Comparison of ENCODE assay signal across 13 cellular contexts in the genomic region with DNA sequence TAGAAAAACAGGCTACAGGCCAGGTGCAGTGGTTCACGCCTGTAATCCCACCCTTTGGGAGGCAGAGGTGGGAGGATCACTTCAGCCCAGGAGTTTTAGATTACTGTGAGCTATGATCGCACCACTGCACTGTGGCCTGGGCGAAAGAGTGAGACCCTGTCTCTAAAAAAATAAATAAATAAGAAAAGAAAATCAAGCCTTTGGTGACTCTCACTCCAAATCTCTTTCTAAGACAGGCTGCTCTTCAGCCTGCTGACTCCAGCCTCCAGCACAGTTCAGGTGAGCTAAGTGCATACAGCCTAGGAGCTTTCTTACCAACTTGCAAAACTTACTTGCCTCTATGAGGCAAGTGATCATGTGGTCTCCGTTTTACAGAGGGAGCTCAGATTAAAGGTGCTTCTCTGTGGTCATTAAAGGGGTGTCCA. TPM values are rescaled to one million over a fixed set of nuclear protein-coding genes. Genes with fewer than 3 reads are reported as not detected.
DNase-seq lines count a peak whose midpoint lies in the region; ATAC-seq and TF ChIP-seq lines count a peak whose summit lies in the region.
"Had no signal": no experiment of that assay in that cellular context is flagged by ENCODE, and none has a peak within 500 bp of the region (broad histone marks: within the 10 kb centered on the region; RNA-seq: fewer than 3 reads in every experiment).

No MANE protein-coding gene starts in this region.

- peaks cover 90% of the 10 kb centered on the region for H3K4me1 ChIP-seq in Panc1 (ENCODE audit: control insufficient read depth, insufficient read depth, low read length)
- peaks cover 61 to 67% of the 10 kb centered on the region in 2 donors for H3K4me1 ChIP-seq in duodenal mucosa (ENCODE audit: control insufficient read depth in 1 of 2, insufficient read depth in 2 of 2, low read length in 2 of 2)
- H3K4me1 ChIP-seq in right lobe of liver: peaks cover 3 to 47% (median 27%) of the 10 kb centered on the region in 4 donors

- H3K27me3 ChIP-seq in Panc1 (ENCODE audit: control insufficient read depth, insufficient read depth, low read length) (no peaks in the 10 kb centered on the region), duodenal mucosa (ENCODE audit: control insufficient read depth in 1 of 2, insufficient read depth in 2 of 2, low read length in 2 of 2) (peaks cover 0 to 6% of the 10 kb centered on the region in 2 donors), right lobe of liver (no peaks in the 10 kb centered on the region), MG63 (no peaks in the 10 kb centered on the region)

- H3K4me1 Mint-ChIP-seq in type B pancreatic cell (ENCODE audit: unreplicated experiment): peaks cover 25% of the 10 kb centered on the region

- H3K9ac ChIP-seq in duodenal mucosa (ENCODE audit: low read depth in 1 of 2, low read length in 2 of 2): peak overlapping the region; percentile 74 to 76

- in situ Hi-C loops in Panc1 (cut with HindIII; ENCODE audit: low pct_unique_long_range_greater_than_20kb, low sequenced_read_pairs): no loop called here

- no peaks in the 10 kb centered on the region for H3K36me3 Mint-ChIP-seq in type B pancreatic cell

- no peak for ATAC-seq in Panc1
- peak; percentile 0 to 10 (median 1) for ATAC-seq in right lobe of liver
- no peak for ATAC-seq in HG03520 (IDR thresholded peaks at IDR 0.05; ENCODE audit: unreplicated experiment)

- H3K27ac ChIP-seq in Panc1 (ENCODE audit: low read length) (peak overlapping the region; percentile 100), duodenal mucosa (ENCODE audit: low read depth, low read length) (no peak overlapping the region), right lobe of liver (peak overlapping the region; percentile 63 to 86 (median 81))

- H3K9me3 ChIP-seq in Panc1 (ENCODE audit: control insufficient read depth, insufficient read depth, low read depth, low read length): no peaks in the 10 kb centered on the region
- no peaks in the 10 kb centered on the region for H3K9me3 ChIP-seq in duodenal mucosa (ENCODE audit: control insufficient read depth in 1 of 2, low read length in 2 of 2)
- H3K9me3 ChIP-seq in right lobe of liver: no peaks in the 10 kb centered on the region
- H3K9me3 ChIP-seq in MG63: no peaks in the 10 kb centered on the region

- H3K36me3 ChIP-seq in Panc1 (ENCODE audit: control insufficient read depth, insufficient read depth, low read length) (no peaks in the 10 kb centered on the region; the same call in 1 of the 2 replicates), duodenal mucosa (ENCODE audit: control insufficient read depth in 1 of 2, insufficient read depth in 2 of 2, low read length in 2 of 2) (no peaks in the 10 kb centered on the region), right lobe of liver (no peaks in the 10 kb centered on the region), MG63 (no peaks in the 10 kb centered on the region; the same call in 1 of the 2 replicates)

- H3K4me3 Mint-ChIP-seq in type B pancreatic cell: peak overlapping the region; percentile 23
- H3K4me3 Mint-ChIP-seq: activated naive CD4-positive, alpha-beta T cell treated with anti-CD3 and anti-CD28 coated beads for 36 hours had no signal

- CTCF ChIA-PET in Panc1 (lab: Charles Lee): no interaction called here

- POLR2A ChIA-PET in Panc1 (lab: Charles Lee): no interaction called here

- no peaks in the 10 kb centered on the region for H3K9me3 Mint-ChIP-seq in type B pancreatic cell
- H3K9me3 Mint-ChIP-seq: activated naive CD4-positive, alpha-beta T cell treated with anti-CD3 and anti-CD28 coated beads for 36 hours had no signal

- whole genome bisulfite sequencing in right lobe of liver (ENCODE audit: insufficient coverage, low coverage, low lambda C conversion rate, missing lambda C conversion rate): 24% methylated on average over 4 of the region's 4 CpGs

- TF ChIP-seq CTCF in Panc1 (IDR thresholded peaks at IDR 0.05) (no peak), right lobe of liver (IDR thresholded peaks at IDR 0.05) (no peak), type B pancreatic cell (conservative IDR thresholded peaks at IDR 0.05) (no peak)

- BruUV-seq in Panc1 (replicated peaks; lab: Mats Ljungman, UMichigan): no TSS peak

- H3K27ac Mint-ChIP-seq in type B pancreatic cell: no peak overlapping the region
- H3K27ac Mint-ChIP-seq: activated naive CD4-positive, alpha-beta T cell treated with anti-CD3 and anti-CD28 coated beads for 36 hours had no signal

- DNase-seq in Panc1 (ENCODE audit: low read depth, low spot score) (no peak), right lobe of liver (peak in 2 of 3 donors; percentile 9 to 11), type B pancreatic cell (ENCODE audit: extremely low spot score, unreplicated experiment) (no peak), UCSD-AML1 (lab: John Stamatoyannopoulos, UW; ENCODE audit: unreplicated experiment) (no peak), MG63 (no peak)
- DNase-seq: activated naive CD4-positive, alpha-beta T cell treated with anti-CD3 and anti-CD28 coated beads for 36 hours; cortex of kidney; mesendoderm; MM.1S; NCI-H2171; T1000 had no signal

- peak; percentile 82 for TF ChIP-seq POLR2A in right lobe of liver (IDR thresholded peaks at IDR 0.05)

- intact Hi-C loops in Panc1 (cut with micrococcal nuclease; ENCODE audit: unreplicated experiment) (no loop called here), right lobe of liver (cut with DNase I) (loop anchor here in 1 of 2 donors (5.0 kb wide), 1 partner anchor 47 kb away; no protein-coding TSS in a partner anchor)

- H3K4me3 ChIP-seq in Panc1 (ENCODE audit: low read depth in 2 of 2, low read length in 2 of 2) (peak overlapping the region; percentile 66 to 78), duodenal mucosa (ENCODE audit: low read depth in 1 of 2, low read length in 2 of 2) (peak overlapping the region; percentile 74 to 75), right lobe of liver (peak overlapping the region; percentile 79 to 88 (median 88)), MG63 (no peak overlapping the region; the same call in 1 of the 2 replicates)

- peaks cover 68% of the 10 kb centered on the region for H3K27me3 Mint-ChIP-seq in type B pancreatic cell

RNA-seq across cellular contexts. Expression of gene ABCC3, which starts 1.1 kb away (rescaled TPM):
- total RNA-seq in Panc1 (2021; ENCODE audit: unreplicated experiment) (128 TPM), right lobe of liver (100 to 1,000 TPM; 146 to 286 (median 178) TPM), type B pancreatic cell (ENCODE audit: low replicate concordance) (10.6 and 13.3 TPM in 2 replicates)
- polyA plus RNA-seq in Panc1 (2012; ENCODE audit: insufficient read length): 188 TPM
- 0.17 and 2.0 TPM in 2 replicates for total RNA-seq in MG63 (2014; rRNA removed; shearing (Covaris generic); ENCODE audit: low replicate concordance)
- total RNA-seq: activated naive CD4-positive, alpha-beta T cell treated with anti-CD3 and anti-CD28 coated beads for 36 hours had no signal

Comparison
In these comparisons a context has a peak if more than half of its experiments do, and no peak if none do; other contexts are left out.
1. ATAC-seq: peak in right lobe of liver (4 of 4); none in Panc1 (single experiment) and HG03520 (single experiment).
2. DNase-seq: peak in right lobe of liver (2 of 3); none in Panc1 (single experiment), type B pancreatic cell (single experiment), UCSD-AML1 (single experiment) and MG63 (single experiment).